ENCODE assay signal across 14 cellular contexts in the genomic region with DNA sequence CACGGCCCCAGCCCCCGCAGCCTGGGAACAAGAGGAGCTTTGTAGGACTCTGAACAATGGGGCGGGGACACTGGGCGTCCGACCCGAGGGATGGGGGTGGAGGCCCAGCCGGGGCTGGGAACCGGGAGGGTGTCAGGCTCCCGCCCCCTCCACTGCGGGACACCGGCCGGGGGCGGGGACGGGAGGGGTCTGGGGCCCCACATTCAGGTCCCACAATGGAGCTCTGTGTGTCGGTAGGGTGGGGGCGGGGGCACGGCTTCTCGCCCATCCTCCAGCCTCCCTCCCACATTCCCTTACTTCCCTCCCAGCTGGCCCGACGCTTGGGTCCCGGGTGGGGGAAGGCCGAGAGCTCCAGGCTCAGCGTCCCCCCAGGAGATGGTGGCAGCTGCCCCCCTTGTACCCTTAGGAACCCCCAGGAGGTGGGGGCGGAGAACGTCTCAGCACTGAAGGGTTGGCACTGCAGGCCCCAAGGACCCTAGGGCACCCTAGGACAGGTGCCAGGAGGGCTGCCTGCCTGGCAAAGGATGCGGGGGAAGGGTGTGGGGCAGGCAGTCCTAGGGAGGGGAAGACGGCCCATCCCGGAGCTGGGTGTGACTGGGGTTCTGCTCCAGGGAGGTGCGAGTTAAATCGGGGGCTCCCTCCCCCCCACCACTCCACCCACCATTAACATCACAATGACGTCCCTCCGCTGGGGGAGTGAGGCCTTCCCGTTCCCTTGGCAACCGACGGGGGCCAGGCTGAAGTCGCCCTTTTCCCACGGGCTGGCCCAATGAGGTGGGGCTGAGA. TPM values are rescaled to one million over a fixed set of nuclear protein-coding genes. Genes with fewer than 3 reads are reported as not detected.
DNase-seq lines count a peak whose midpoint lies in the region; ATAC-seq, FAIRE-seq and TF ChIP-seq lines count a peak whose summit lies in the region.
"Had no signal": no experiment of that assay in that cellular context is flagged by ENCODE, and none has a peak within 500 bp of the region (broad histone marks: within the 10 kb centered on the region; RNA-seq: fewer than 3 reads in every experiment).

No MANE protein-coding gene starts in this region.

- TF ChIP-seq CTCF in esophagus muscularis mucosa (IDR thresholded peaks at IDR 0.05), result no peak
- no peak for TF ChIP-seq CTCF in HepG2 (CRISPR knock-in tag; IDR thresholded peaks at IDR 0.05)
- no peak for TF ChIP-seq CTCF in suprapubic skin (IDR thresholded peaks at IDR 0.05)
- TF ChIP-seq CTCF in gastrocnemius medialis (IDR thresholded peaks at IDR 0.05 in 4 of 5, conservative IDR thresholded peaks at IDR 0.05 in 1 of 5), result no peak

- BruUV-seq in HepG2 (replicated peaks; lab: Mats Ljungman, UMichigan), result TSS peak; percentile 62

- peak; percentile 90 for FAIRE-seq in HepG2 (lab: Jason Lieb, UNC)

- peak; percentile 96 for DNase-seq in NCI-H2227 (lab: John Stamatoyannopoulos, UW; ENCODE audit: unreplicated experiment)
- DNase-seq in esophagus muscularis mucosa (ENCODE audit: extremely low spot score), result no peak
- DNase-seq in HepG2 (ENCODE audit: low spot score), result peak; percentile 97
- no peak for DNase-seq in suprapubic skin (ENCODE audit: low spot score in 2 of 2)
- DNase-seq in gastrocnemius medialis, result no peak
- DNase-seq in stimulated activated CD8-positive, alpha-beta memory T cell treated with anti-CD3 and anti-CD28 coated beads, Interleukin-4, amount 100 ng/mL, for 48 hours, result no peak
- DNase-seq in activated CD4-positive, CD25-positive, alpha-beta regulatory T cell (lab: John Stamatoyannopoulos, UW), result no peak
- DNase-seq: activated CD4-positive, alpha-beta T cell treated with anti-CD3 and anti-CD28 coated beads, Interleukin-2, amount 10 ng/mL, durations not matched to agents 7 days and 5 days; EL; NCI-H2107; SHP77 treated with DMSO at 0.1 percent for 48 hours had no signal

- H3K36me3 ChIP-seq in esophagus muscularis mucosa (no peaks in the 10 kb centered on the region), HepG2 (replicated peaks in 1 of 2; ENCODE audit: control insufficient read depth in 1 of 2, insufficient read depth in 2 of 2, low read length in 2 of 2) (no peaks in the 10 kb centered on the region), suprapubic skin (no peaks in the 10 kb centered on the region), gastrocnemius medialis (no peaks in the 10 kb centered on the region)

- intact Hi-C loops in esophagus muscularis mucosa (cut with DNase I) (no loop called here), HepG2 (cut with micrococcal nuclease; ENCODE audit: unreplicated experiment) (no loop called here), gastrocnemius medialis (cut with DNase I; ENCODE audit: low total_unique reads) (no loop called here)

- 6% methylated on average over 15 of the region's 37 CpGs for WGBS in esophagus muscularis mucosa
- WGBS in HepG2 (ENCODE audit: low lambda C conversion rate), result 13% methylated on average over 9 of the region's 37 CpGs
- WGBS in suprapubic skin, result 16% methylated on average over 20 of the region's 37 CpGs

- no peak overlapping the region for H2AFZ ChIP-seq in HepG2 (ENCODE audit: low read length)

- 0 out of 2 replicates have a peak, but pooled peaks have one; percentile 11 for TF ChIP-seq RAD21 in HepG2 (CRISPR knock-in tag; IDR thresholded peaks at IDR 0.05)

- H3K79me2 ChIP-seq in HepG2 (ENCODE audit: insufficient read depth, low read length), result no peaks in the 10 kb centered on the region

- peaks cover 0 to 95% (median 35%) of the 10 kb centered on the region in 4 donors for H3K27me3 ChIP-seq in esophagus muscularis mucosa
- H3K27me3 ChIP-seq in HepG2 (ENCODE audit: control insufficient read depth in 1 of 2, insufficient read depth in 2 of 2, low read length in 2 of 2), result no peaks in the 10 kb centered on the region
- H3K27me3 ChIP-seq in suprapubic skin, result peaks cover 82% of the 10 kb centered on the region
- H3K27me3 ChIP-seq in gastrocnemius medialis, result peaks cover 53 to 75% (median 64%) of the 10 kb centered on the region in 3 donors

- H3K4me3 ChIP-seq in esophagus muscularis mucosa (peak overlapping the region; percentile 22 to 42 (median 25)), HepG2 (replicated peaks in 1 of 3; ENCODE audit: insufficient read depth in 1 of 3, low read depth in 2 of 3, low read length in 3 of 3) (peak overlapping the region; percentile 35 to 64 (median 43); a peak in 3 of 6 replicates), suprapubic skin (no peak overlapping the region), gastrocnemius medialis (peak overlapping the region in 1 of 4 donors; percentile 18)

- H3K27ac ChIP-seq in esophagus muscularis mucosa (replicated peaks in 1 of 4), result peak overlapping the region; percentile 32 to 68 (median 49)
- H3K27ac ChIP-seq in HepG2 (ENCODE audit: extremely low read length, insufficient read depth, low read length), result peak overlapping the region; percentile 73
- peak overlapping the region; percentile 44 for H3K27ac ChIP-seq in suprapubic skin
- peak overlapping the region in 2 of 4 donors; percentile 33 to 52 for H3K27ac ChIP-seq in gastrocnemius medialis

- TF ChIP-seq EP300 in esophagus muscularis mucosa (IDR thresholded peaks at IDR 0.05) (no peak), HepG2 (IDR thresholded peaks at IDR 0.05; ENCODE audit: low read depth in 2 of 2, low read length in 2 of 2) (peak; percentile 73 to 76; a peak in 2 of 4 replicates), HepG2 (CRISPR knock-in tag; IDR thresholded peaks at IDR 0.05; ENCODE audit: borderline replicate concordance) (peak; percentile 77), suprapubic skin (IDR thresholded peaks at IDR 0.05) (no peak)

- in situ Hi-C loops in HepG2 (cut with HindIII; ENCODE audit: extremely low pct_ligation_motif_present, low pct_unique_long_range_greater_than_20kb), result no loop called here
- in situ Hi-C loops in gastrocnemius medialis (cut with MboI; ENCODE audit: low sequenced_read_pairs in 4 of 4), result no loop called here

- CTCF ChIA-PET in HepG2 (lab: Yijun Ruan, JAX; ENCODE audit: low intra/inter-chr PET ratio, low total read pairs), result no interaction called here

- ATAC-seq in HepG2 (peak; percentile 83), GM18873 (IDR thresholded peaks at IDR 0.05; ENCODE audit: low FRiP score, unreplicated experiment) (no peak), gastrocnemius medialis (no peak)

- no peak for TF ChIP-seq POLR2A in esophagus muscularis mucosa (IDR thresholded peaks at IDR 0.05; ENCODE audit: low read depth)
- peak in 1 of 2 experiments; percentile 27; a peak in 2 of 4 replicates for TF ChIP-seq POLR2A in HepG2 (IDR thresholded peaks at IDR 0.05; ENCODE audit: insufficient read depth in 1 of 2, low read depth in 2 of 2, low read length in 2 of 2)
- no peak for TF ChIP-seq POLR2A in suprapubic skin (IDR thresholded peaks at IDR 0.05)
- no peak for TF ChIP-seq POLR2A in gastrocnemius medialis (IDR thresholded peaks at IDR 0.05)

- peak overlapping the region; percentile 90 for H3K4me2 ChIP-seq in HepG2 (ENCODE audit: low read depth, low read length)

- POLR2A ChIA-PET in HepG2 (lab: Yijun Ruan, JAX), result interaction anchor here (0.6 to 4.4 kb wide), 17 partner anchors 10 to 283 kb away, joined by 3 to 55 read pairs (median 4); partner anchors contain the start of genes CNOT3, LAIR1, LENG8 and LENG9

- peaks cover 14 to 37% (median 24%) of the 10 kb centered on the region in 4 donors for H3K4me1 ChIP-seq in esophagus muscularis mucosa
- H3K4me1 ChIP-seq in HepG2 (ENCODE audit: insufficient read depth, low read length), result peaks cover 63% of the 10 kb centered on the region
- peaks cover 18% of the 10 kb centered on the region for H3K4me1 ChIP-seq in suprapubic skin
- no peaks in the 10 kb centered on the region for H3K4me1 ChIP-seq in gastrocnemius medialis

- H3K9me3 ChIP-seq in esophagus muscularis mucosa, result no peaks in the 10 kb centered on the region
- no peaks in the 10 kb centered on the region for H3K9me3 ChIP-seq in HepG2 (ENCODE audit: low read length)
- H3K9me3 ChIP-seq in suprapubic skin, result no peaks in the 10 kb centered on the region
- H3K9me3 ChIP-seq in gastrocnemius medialis, result no peaks in the 10 kb centered on the region

- H3K9ac ChIP-seq in HepG2 (ENCODE audit: insufficient read depth, low read depth, low read length), result peak overlapping the region; percentile 79

- H4K20me1 ChIP-seq in HepG2 (ENCODE audit: insufficient read depth, low read length), result no peaks in the 10 kb centered on the region

RNA-seq across cellular contexts. Expression of gene TTYH1, which starts 5.3 kb away (rescaled TPM):
- total RNA-seq in esophagus muscularis mucosa, result 1 to 10 TPM in 3 of 4 donors, under 1 TPM in 1; 0.83 to 8.0 (median 5.6) TPM
- 10.6 and 19.9 TPM in 2 replicates for total RNA-seq in HepG2 (2016; rRNA removed; fragmentation: Illumina TruSeq; extraction: Trizol)
- total RNA-seq in HepG2 (2016; cell fraction: cytosol; rRNA removed; fragmentation: Illumina TruSeq; extraction: Trizol; ENCODE audit: low read depth), result 24.8 and 26.4 TPM in 2 replicates
- total RNA-seq in HepG2 (2016; cell fraction: insoluble cytoplasmic fraction; rRNA removed; fragmentation: Illumina TruSeq; extraction: Trizol), result 9.4 and 21.3 TPM in 2 replicates
- total RNA-seq in HepG2 (2016; cell fraction: membrane; rRNA removed; fragmentation: Illumina TruSeq; extraction: Trizol), result 27.7 and 30.4 TPM in 2 replicates
- 16.5 and 20.3 TPM in 2 replicates for total RNA-seq in HepG2 (2016; cell fraction: nucleus; rRNA removed; fragmentation: Illumina TruSeq; extraction: Trizol)
- 6.9 and 8.9 TPM in 2 replicates for polyA plus RNA-seq in HepG2 (2011; rRNA removed)
- 7.0 and 10.7 TPM in 2 replicates for polyA plus RNA-seq in HepG2 (2011; cell fraction: cytosol; rRNA removed)
- 13.2 and 17.7 TPM in 2 replicates for polyA plus RNA-seq in HepG2 (2011; cell fraction: nucleus; rRNA removed)
- polyA plus RNA-seq in HepG2 (2012), result 4.1 and 6.2 TPM in 2 replicates
- polyA plus RNA-seq in HepG2 (2016; cell fraction: cytosol; fragmentation: Illumina TruSeq; extraction: Trizol; ENCODE audit: low read depth), result 27.2 and 29.7 TPM in 2 replicates
- polyA plus RNA-seq in HepG2 (2016; cell fraction: insoluble cytoplasmic fraction; fragmentation: Illumina TruSeq; extraction: Trizol; ENCODE audit: low read depth), result 11.5 and 12.2 TPM in 2 replicates
- polyA plus RNA-seq in HepG2 (2016; cell fraction: membrane; fragmentation: Illumina TruSeq; extraction: Trizol; ENCODE audit: low read depth), result 29.0 and 29.3 TPM in 2 replicates
- polyA plus RNA-seq in HepG2 (2016; cell fraction: nucleus; fragmentation: Illumina TruSeq; extraction: Trizol; ENCODE audit: insufficient read depth, low read depth), result 34.6 and 38.5 TPM in 2 replicates
- 15.4 TPM in 1 of 2 replicates, not detected in the other for polyA minus RNA-seq in HepG2 (2011; rRNA and poly(A)+ RNA removed; ENCODE audit: low replicate concordance)
- 6.2 and 9.2 TPM in 2 replicates for polyA minus RNA-seq in HepG2 (2011; cell fraction: cytosol; rRNA and poly(A)+ RNA removed)
- 2.6 and 3.9 TPM in 2 replicates for polyA minus RNA-seq in HepG2 (2011; cell fraction: nucleus; rRNA and poly(A)+ RNA removed)
- 10 to 100 TPM; 11.2 to 20.4 (median 12.5) TPM for total RNA-seq in suprapubic skin
- total RNA-seq in gastrocnemius medialis, result under 1 TPM in 1 of 4 donors, not detected in 3; 0.41 TPM
- total RNA-seq: fibroblast of lung, HT1080 had no signal
- polyA plus RNA-seq: fibroblast of lung had no signal

RNA-seq across cellular contexts. Expression of gene LENG8, which starts 28.4 kb away (rescaled TPM):
- total RNA-seq in esophagus muscularis mucosa (100 to 1,000 TPM in 1 of 4 donors, 10 to 100 TPM in 3; 42.9 to 115 (median 72.2) TPM), HepG2 (2016; rRNA removed; fragmentation: Illumina TruSeq; extraction: Trizol) (5.8 and 14.3 TPM in 2 replicates), suprapubic skin (100 to 1,000 TPM in 2 of 4 donors, 10 to 100 TPM in 2; 80.4 to 410 (median 124) TPM), gastrocnemius medialis (10 to 100 TPM in 3 of 4 donors, 1 to 10 TPM in 1; 9.9 to 49.5 (median 15.5) TPM)
- 1.1 and 2.1 TPM in 2 replicates for total RNA-seq in HepG2 (2016; cell fraction: cytosol; rRNA removed; fragmentation: Illumina TruSeq; extraction: Trizol; ENCODE audit: low read depth)
- total RNA-seq in HepG2 (2016; cell fraction: insoluble cytoplasmic fraction; rRNA removed; fragmentation: Illumina TruSeq; extraction: Trizol), result 4.7 and 13.0 TPM in 2 replicates
- total RNA-seq in HepG2 (2016; cell fraction: membrane; rRNA removed; fragmentation: Illumina TruSeq; extraction: Trizol), result 4.0 TPM in 2 replicates
- total RNA-seq in HepG2 (2016; cell fraction: nucleus; rRNA removed; fragmentation: Illumina TruSeq; extraction: Trizol), result 28.1 and 29.6 TPM in 2 replicates
- polyA plus RNA-seq in HepG2 (2011; rRNA removed), result 38.3 and 41.9 TPM in 2 replicates
- polyA plus RNA-seq in HepG2 (2011; cell fraction: cytosol; rRNA removed), result 3.2 and 6.8 TPM in 2 replicates
- polyA plus RNA-seq in HepG2 (2011; cell fraction: nucleus; rRNA removed), result 519 and 637 TPM in 2 replicates
- 46.6 and 63.0 TPM in 2 replicates for polyA plus RNA-seq in HepG2 (2012)
- polyA plus RNA-seq in HepG2 (2016; cell fraction: cytosol; fragmentation: Illumina TruSeq; extraction: Trizol; ENCODE audit: low read depth), result 0.46 and 0.71 TPM in 2 replicates
- polyA plus RNA-seq in HepG2 (2016; cell fraction: insoluble cytoplasmic fraction; fragmentation: Illumina TruSeq; extraction: Trizol; ENCODE audit: low read depth), result 5.1 and 9.7 TPM in 2 replicates
- 1.5 and 2.8 TPM in 2 replicates for polyA plus RNA-seq in HepG2 (2016; cell fraction: membrane; fragmentation: Illumina TruSeq; extraction: Trizol; ENCODE audit: low read depth)
- polyA plus RNA-seq in HepG2 (2016; cell fraction: nucleus; fragmentation: Illumina TruSeq; extraction: Trizol; ENCODE audit: insufficient read depth, low read depth), result 151 and 199 TPM in 2 replicates
- 27.1 and 40.7 TPM in 2 replicates for polyA minus RNA-seq in HepG2 (2011; rRNA and poly(A)+ RNA removed; ENCODE audit: low replicate concordance)
- 10.7 and 13.3 TPM in 2 replicates for polyA minus RNA-seq in HepG2 (2011; cell fraction: cytosol; rRNA and poly(A)+ RNA removed)
- polyA minus RNA-seq in HepG2 (2011; cell fraction: nucleus; rRNA and poly(A)+ RNA removed), result 60.4 and 69.7 TPM in 2 replicates

RNA-seq across cellular contexts. Expression of gene LENG9, which starts 43.0 kb away (rescaled TPM):
- total RNA-seq in esophagus muscularis mucosa (1 to 10 TPM; 5.4 to 9.3 (median 8.1) TPM), HepG2 (2016; rRNA removed; fragmentation: Illumina TruSeq; extraction: Trizol) (1.5 and 2.9 TPM in 2 replicates), suprapubic skin (1 to 10 TPM; 3.1 to 7.9 (median 4.1) TPM), gastrocnemius medialis (1 to 10 TPM; 1.5 to 4.9 (median 3.4) TPM)
- total RNA-seq in HepG2 (2016; cell fraction: cytosol; rRNA removed; fragmentation: Illumina TruSeq; extraction: Trizol; ENCODE audit: low read depth), result 0.88 and 1.1 TPM in 2 replicates
- total RNA-seq in HepG2 (2016; cell fraction: insoluble cytoplasmic fraction; rRNA removed; fragmentation: Illumina TruSeq; extraction: Trizol), result 1.8 and 2.6 TPM in 2 replicates
- total RNA-seq in HepG2 (2016; cell fraction: membrane; rRNA removed; fragmentation: Illumina TruSeq; extraction: Trizol), result 1.8 and 2.1 TPM in 2 replicates
- total RNA-seq in HepG2 (2016; cell fraction: nucleus; rRNA removed; fragmentation: Illumina TruSeq; extraction: Trizol), result 1.9 and 2.7 TPM in 2 replicates
- 0.75 and 1.2 TPM in 2 replicates for polyA plus RNA-seq in HepG2 (2011; rRNA removed)
- polyA plus RNA-seq in HepG2 (2011; cell fraction: cytosol; rRNA removed), result 0.86 and 1.8 TPM in 2 replicates
- 1.7 TPM in 2 replicates for polyA plus RNA-seq in HepG2 (2011; cell fraction: nucleus; rRNA removed)
- 1.5 and 1.8 TPM in 2 replicates for polyA plus RNA-seq in HepG2 (2012)
- 0.32 and 0.38 TPM in 2 replicates for polyA plus RNA-seq in HepG2 (2016; cell fraction: cytosol; fragmentation: Illumina TruSeq; extraction: Trizol; ENCODE audit: low read depth)
- polyA plus RNA-seq in HepG2 (2016; cell fraction: insoluble cytoplasmic fraction; fragmentation: Illumina TruSeq; extraction: Trizol; ENCODE audit: low read depth), result 1.4 and 1.5 TPM in 2 replicates
- 0.65 and 1.0 TPM in 2 replicates for polyA plus RNA-seq in HepG2 (2016; cell fraction: membrane; fragmentation: Illumina TruSeq; extraction: Trizol; ENCODE audit: low read depth)
- polyA plus RNA-seq in HepG2 (2016; cell fraction: nucleus; fragmentation: Illumina TruSeq; extraction: Trizol; ENCODE audit: insufficient read depth, low read depth), result 0.95 and 1.2 TPM in 2 replicates
- polyA minus RNA-seq in HepG2 (2011; rRNA and poly(A)+ RNA removed; ENCODE audit: low replicate concordance), result 5.7 and 6.2 TPM in 2 replicates
- 3.4 and 3.7 TPM in 2 replicates for polyA minus RNA-seq in HepG2 (2011; cell fraction: cytosol; rRNA and poly(A)+ RNA removed)
- 2.7 and 3.9 TPM in 2 replicates for polyA minus RNA-seq in HepG2 (2011; cell fraction: nucleus; rRNA and poly(A)+ RNA removed)

RNA-seq across cellular contexts. Expression of gene CDC42EP5, which starts 52.5 kb away (rescaled TPM):
- total RNA-seq in esophagus muscularis mucosa (10 to 100 TPM; 10.8 to 27.1 (median 20.6) TPM), HepG2 (2016; rRNA removed; fragmentation: Illumina TruSeq; extraction: Trizol) (0.83 and 1.6 TPM in 2 replicates), suprapubic skin (1 to 10 TPM; 4.2 to 9.4 (median 5.5) TPM), gastrocnemius medialis (1 to 10 TPM in 2 of 4 donors, under 1 TPM in 1, not detected in 1; 0.83 to 4.6 (median 4.2) TPM)
- 1.4 and 3.2 TPM in 2 replicates for total RNA-seq in HepG2 (2016; cell fraction: cytosol; rRNA removed; fragmentation: Illumina TruSeq; extraction: Trizol; ENCODE audit: low read depth)
- total RNA-seq in HepG2 (2016; cell fraction: insoluble cytoplasmic fraction; rRNA removed; fragmentation: Illumina TruSeq; extraction: Trizol), result 1.00 and 1.6 TPM in 2 replicates
- 1.4 and 1.9 TPM in 2 replicates for total RNA-seq in HepG2 (2016; cell fraction: membrane; rRNA removed; fragmentation: Illumina TruSeq; extraction: Trizol)
- total RNA-seq in HepG2 (2016; cell fraction: nucleus; rRNA removed; fragmentation: Illumina TruSeq; extraction: Trizol), result not detected in 2 replicates
- 0.34 and 0.41 TPM in 2 replicates for polyA plus RNA-seq in HepG2 (2011; rRNA removed)
- polyA plus RNA-seq in HepG2 (2011; cell fraction: cytosol; rRNA removed), result 0.37 and 0.90 TPM in 2 replicates
- polyA plus RNA-seq in HepG2 (2011; cell fraction: nucleus; rRNA removed), result 0.35 and 0.56 TPM in 2 replicates
- 0.92 and 0.97 TPM in 2 replicates for polyA plus RNA-seq in HepG2 (2012)
- polyA plus RNA-seq in HepG2 (2016; cell fraction: cytosol; fragmentation: Illumina TruSeq; extraction: Trizol; ENCODE audit: low read depth), result 2.2 and 4.1 TPM in 2 replicates
- 2.3 and 3.1 TPM in 2 replicates for polyA plus RNA-seq in HepG2 (2016; cell fraction: insoluble cytoplasmic fraction; fragmentation: Illumina TruSeq; extraction: Trizol; ENCODE audit: low read depth)
- polyA plus RNA-seq in HepG2 (2016; cell fraction: membrane; fragmentation: Illumina TruSeq; extraction: Trizol; ENCODE audit: low read depth), result 4.7 and 5.9 TPM in 2 replicates
- polyA plus RNA-seq in HepG2 (2016; cell fraction: nucleus; fragmentation: Illumina TruSeq; extraction: Trizol; ENCODE audit: insufficient read depth, low read depth), result 1.2 and 2.4 TPM in 2 replicates
- polyA minus RNA-seq in HepG2 (2011; rRNA and poly(A)+ RNA removed; ENCODE audit: low replicate concordance), result 0.54 TPM in 1 of 2 replicates, not detected in the other
- polyA minus RNA-seq in HepG2 (2011; cell fraction: cytosol; rRNA and poly(A)+ RNA removed), result 0.79 TPM in 1 of 2 replicates, not detected in the other
- not detected in 2 replicates for polyA minus RNA-seq in HepG2 (2011; cell fraction: nucleus; rRNA and poly(A)+ RNA removed)
- total RNA-seq: activated CD4-positive, alpha-beta T cell treated with anti-CD3 and anti-CD28 coated beads, Interleukin-2, amount 10 ng/mL, durations not matched to agents 7 days and 5 days had no signal

RNA-seq across cellular contexts. Expression of gene LAIR1, which starts 55.8 kb away (rescaled TPM):
- total RNA-seq in esophagus muscularis mucosa, result 10 to 100 TPM in 3 of 4 donors, 1 to 10 TPM in 1; 7.6 to 23.4 (median 13.0) TPM
- 0.70 and 1.2 TPM in 2 replicates for total RNA-seq in HepG2 (2016; rRNA removed; fragmentation: Illumina TruSeq; extraction: Trizol)
- 0.26 and 0.51 TPM in 2 replicates for total RNA-seq in HepG2 (2016; cell fraction: cytosol; rRNA removed; fragmentation: Illumina TruSeq; extraction: Trizol; ENCODE audit: low read depth)
- total RNA-seq in HepG2 (2016; cell fraction: insoluble cytoplasmic fraction; rRNA removed; fragmentation: Illumina TruSeq; extraction: Trizol), result 0.95 and 1.0 TPM in 2 replicates
- 0.79 and 1.1 TPM in 2 replicates for total RNA-seq in HepG2 (2016; cell fraction: membrane; rRNA removed; fragmentation: Illumina TruSeq; extraction: Trizol)
- total RNA-seq in HepG2 (2016; cell fraction: nucleus; rRNA removed; fragmentation: Illumina TruSeq; extraction: Trizol), result 1.8 and 3.2 TPM in 2 replicates
- 0.75 and 1.1 TPM in 2 replicates for polyA plus RNA-seq in HepG2 (2011; rRNA removed)
- 0.64 and 0.74 TPM in 2 replicates for polyA plus RNA-seq in HepG2 (2011; cell fraction: cytosol; rRNA removed)
- polyA plus RNA-seq in HepG2 (2011; cell fraction: nucleus; rRNA removed), result 1.1 and 1.5 TPM in 2 replicates
- polyA plus RNA-seq in HepG2 (2012), result 0.17 TPM in 1 of 2 replicates, not detected in the other
- 0.64 and 0.71 TPM in 2 replicates for polyA plus RNA-seq in HepG2 (2016; cell fraction: cytosol; fragmentation: Illumina TruSeq; extraction: Trizol; ENCODE audit: low read depth)
- polyA plus RNA-seq in HepG2 (2016; cell fraction: insoluble cytoplasmic fraction; fragmentation: Illumina TruSeq; extraction: Trizol; ENCODE audit: low read depth), result 1.0 and 1.2 TPM in 2 replicates
- polyA plus RNA-seq in HepG2 (2016; cell fraction: membrane; fragmentation: Illumina TruSeq; extraction: Trizol; ENCODE audit: low read depth), result 1.2 and 1.6 TPM in 2 replicates
- polyA plus RNA-seq in HepG2 (2016; cell fraction: nucleus; fragmentation: Illumina TruSeq; extraction: Trizol; ENCODE audit: insufficient read depth, low read depth), result 2.8 and 3.2 TPM in 2 replicates
- 0.66 TPM in 1 of 2 replicates, not detected in the other for polyA minus RNA-seq in HepG2 (2011; rRNA and poly(A)+ RNA removed; ENCODE audit: low replicate concordance)
- polyA minus RNA-seq in HepG2 (2011; cell fraction: cytosol; rRNA and poly(A)+ RNA removed), result 0.79 TPM in 1 of 2 replicates, not detected in the other
- 0.90 and 2.0 TPM in 2 replicates for polyA minus RNA-seq in HepG2 (2011; cell fraction: nucleus; rRNA and poly(A)+ RNA removed)
- total RNA-seq in suprapubic skin, result 1 to 10 TPM; 1.0 to 1.9 (median 1.5) TPM
- total RNA-seq in gastrocnemius medialis, result 1 to 10 TPM in 3 of 4 donors, under 1 TPM in 1; 0.12 to 3.5 (median 2.9) TPM
- total RNA-seq: fibroblast of lung, HT1080 had no signal
- polyA plus RNA-seq: fibroblast of lung had no signal

Comparison
In these comparisons a context has a peak if more than half of its experiments do, and no peak if none do; other contexts are left out.
1. DNase-seq: peak in NCI-H2227 (single experiment) and HepG2 (single experiment); none in esophagus muscularis mucosa (single experiment), suprapubic skin (0 of 2), gastrocnemius medialis (0 of 2), stimulated activated CD8-positive, alpha-beta memory T cell treated with anti-CD3 and anti-CD28 coated beads, Interleukin-4, amount 100 ng/mL, for 48 hours (single experiment) and activated CD4-positive, CD25-positive, alpha-beta regulatory T cell (0 of 4).